Comparison of ENCODE assay signal across 8 cellular contexts in the genomic region with DNA sequence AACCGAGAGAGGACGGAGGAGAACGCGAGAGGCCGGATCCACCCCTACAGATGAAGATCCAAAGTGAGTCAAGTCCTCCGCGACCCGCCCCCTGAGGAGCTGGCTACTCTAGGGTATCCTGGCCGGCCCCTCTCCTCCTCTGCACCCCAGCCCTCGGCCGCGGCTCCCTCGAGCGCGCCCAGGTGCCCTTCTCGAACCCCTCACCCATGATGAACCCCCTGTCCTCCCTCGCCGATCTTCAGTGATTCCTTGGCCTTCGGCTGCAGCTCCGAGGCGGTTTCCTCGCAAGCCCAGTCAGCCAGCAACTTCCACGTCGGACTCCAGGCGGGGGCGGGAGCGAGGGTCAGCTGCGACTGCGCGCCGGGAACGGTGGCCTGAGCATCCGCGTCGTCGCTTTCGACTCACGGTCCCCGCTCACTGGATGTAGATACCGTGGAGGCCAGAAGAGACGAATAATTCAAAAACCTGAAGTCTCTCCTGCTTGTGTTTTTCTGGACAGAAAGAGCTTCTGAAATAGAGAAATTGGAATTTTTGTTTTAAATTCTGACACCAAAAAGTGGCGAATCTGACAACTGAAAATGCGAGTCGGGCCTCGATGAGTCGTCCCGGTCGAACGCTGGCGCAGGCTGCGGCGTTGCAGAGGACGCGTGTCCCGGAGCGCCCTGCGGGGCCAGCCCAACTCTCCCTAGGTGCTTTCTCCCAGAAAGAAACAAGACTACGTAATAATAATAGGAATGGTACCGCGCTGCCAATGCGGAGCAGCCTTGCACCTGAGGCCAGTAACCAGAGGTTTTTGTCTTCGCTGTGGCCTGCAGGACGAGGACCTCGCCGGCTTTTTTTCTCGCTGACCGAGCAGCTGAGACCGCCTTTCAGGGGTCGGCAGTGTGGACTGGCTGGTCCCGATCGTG. TPM values are rescaled to one million over a fixed set of nuclear protein-coding genes. Genes with fewer than 3 reads are reported as not detected.
A peak's percentile ranks its signal among the peaks of the same experiment; 100 is the strongest.
DNase-seq lines count a peak whose midpoint lies in the region; ATAC-seq and TF ChIP-seq lines count a peak whose summit lies in the region.

A gene (minus strand): TSS at position 335 of the 908 bp plus-strand sequence. CDS start 127 bp downstream, at position 208.

- DNase-seq in DMS53 (lab: John Stamatoyannopoulos, UW), result peak; percentile 96
- peak; percentile 89 for DNase-seq in activated T-cell treated with anti-CD3 and anti-CD28 coated beads, Interleukin-2, amount 50 U/mL, for 24 hours
- DNase-seq in stimulated activated CD8-positive, alpha-beta memory T cell treated with anti-CD3 and anti-CD28 coated beads, Interleukin-7, amount 100 ng/mL, for 1 hour (ENCODE audit: low read depth in 2 of 2), result peak; percentile 48 to 62

- no peaks in the 10 kb centered on the region for H3K36me3 ChIP-seq in esophagus (ENCODE audit: control insufficient read depth in 2 of 2, insufficient read depth in 2 of 2, low read length in 1 of 2)
- H3K36me3 ChIP-seq in muscle layer of colon (ENCODE audit: insufficient read depth, low read length), result no peaks in the 10 kb centered on the region

- peak within 1 kb of the TSS; percentile 73 to 93 for H3K4me3 ChIP-seq in esophagus (ENCODE audit: low read depth in 1 of 2, low read length in 2 of 2)
- peak within 1 kb of the TSS; percentile 92 to 99 for H3K4me3 ChIP-seq in muscle layer of colon (ENCODE audit: low read depth in 1 of 2, low read length in 2 of 2)

- 0% methylated on average over 71 of the region's 71 CpGs for WGBS in esophagus, 2 donors

- H3K36me3 Mint-ChIP-seq in IgD-negative memory B cell, result peaks cover 2% of the 10 kb centered on the region
- H3K36me3 Mint-ChIP-seq in activated T-cell treated with anti-CD3 and anti-CD28 coated beads, Interleukin-2, amount 50 U/mL, for 24 hours (ENCODE audit: low read depth), result peaks cover 30% of the 10 kb centered on the region

- ATAC-seq in GM21576 (IDR thresholded peaks at IDR 0.05; ENCODE audit: unreplicated experiment), result peak; percentile 76

- peak within 1 kb of the TSS; percentile 97 for H3K9ac ChIP-seq in muscle layer of colon (ENCODE audit: low read length)

- H3K27me3 Mint-ChIP-seq in IgD-negative memory B cell, result no peaks in the 10 kb centered on the region
- peaks cover under 1% of the 10 kb centered on the region for H3K27me3 Mint-ChIP-seq in activated T-cell treated with anti-CD3 and anti-CD28 coated beads, Interleukin-2, amount 50 U/mL, for 24 hours

- H3K27ac ChIP-seq in esophagus (ENCODE audit: low read depth in 2 of 2, low read length in 1 of 2), result peak within 1 kb of the TSS; percentile 89 to 96
- peak within 1 kb of the TSS; percentile 84 for H3K27ac ChIP-seq in muscle layer of colon (ENCODE audit: low read depth, low read length)

- no peaks in the 10 kb centered on the region for H3K9me3 Mint-ChIP-seq in IgD-negative memory B cell
- no peaks in the 10 kb centered on the region for H3K9me3 Mint-ChIP-seq in activated T-cell treated with anti-CD3 and anti-CD28 coated beads, Interleukin-2, amount 50 U/mL, for 24 hours

- H3K27ac Mint-ChIP-seq in IgD-negative memory B cell, result peak within 1 kb of the TSS; percentile 93 to 98 (median 98)
- H3K27ac Mint-ChIP-seq in activated T-cell treated with anti-CD3 and anti-CD28 coated beads, Interleukin-2, amount 50 U/mL, for 24 hours, result peak within 1 kb of the TSS; percentile 98

- H3K4me1 ChIP-seq in esophagus (ENCODE audit: control insufficient read depth in 2 of 2, insufficient read depth in 2 of 2, low read length in 1 of 2) (no peaks in the 10 kb centered on the region), muscle layer of colon (ENCODE audit: insufficient read depth, low read length) (peaks cover 22% of the 10 kb centered on the region)

- peaks cover 15 to 21% (median 18%) of the 10 kb centered on the region in 3 donors for H3K4me1 Mint-ChIP-seq in IgD-negative memory B cell
- peaks cover 21% of the 10 kb centered on the region for H3K4me1 Mint-ChIP-seq in activated T-cell treated with anti-CD3 and anti-CD28 coated beads, Interleukin-2, amount 50 U/mL, for 24 hours (ENCODE audit: low read depth)

- H3K9me3 ChIP-seq in esophagus (ENCODE audit: control insufficient read depth in 2 of 2, insufficient read depth in 1 of 2, low read depth in 1 of 2, low read length in 1 of 2), result no peaks in the 10 kb centered on the region
- no peaks in the 10 kb centered on the region for H3K9me3 ChIP-seq in muscle layer of colon (ENCODE audit: low read length)

- H3K4me3 Mint-ChIP-seq in IgD-negative memory B cell, result peak within 1 kb of the TSS; percentile 95 to 99 (median 99)
- peak within 1 kb of the TSS; percentile 94 for H3K4me3 Mint-ChIP-seq in activated T-cell treated with anti-CD3 and anti-CD28 coated beads, Interleukin-2, amount 50 U/mL, for 24 hours

- H3K27me3 ChIP-seq in esophagus (ENCODE audit: control insufficient read depth in 1 of 2, insufficient read depth in 2 of 2, low read length in 2 of 2) (no peaks in the 10 kb centered on the region), muscle layer of colon (ENCODE audit: control insufficient read depth in 1 of 2, insufficient read depth in 2 of 2, low read length in 2 of 2) (no peaks in the 10 kb centered on the region)

TF ChIP-seq in PFSK-1, 5 proteins besides CTCF, POLR2A, EP300 and RAD21:
- TF ChIP-seq FOXP2 (optimal IDR thresholded peaks at IDR 0.05; ENCODE audit: borderline replicate concordance, extremely low read depth, extremely low read length, insufficient read depth) (peak; percentile 36), TAF1 (IDR thresholded peaks at IDR 0.05; ENCODE audit: borderline replicate concordance, insufficient read depth, low read length) (peak; percentile 85; the same call in 1 of the 2 replicates), POLR2AphosphoS5 (IDR thresholded peaks at IDR 0.05; ENCODE audit: low read depth, low read length) (peak; percentile 78; the same call in 1 of the 2 replicates), SIN3A (IDR thresholded peaks at IDR 0.05; ENCODE audit: borderline replicate concordance, insufficient read depth, low read length) (peak; percentile 53; the same call in 1 of the 2 replicates)
- TF ChIP-seq, protein P1, sequence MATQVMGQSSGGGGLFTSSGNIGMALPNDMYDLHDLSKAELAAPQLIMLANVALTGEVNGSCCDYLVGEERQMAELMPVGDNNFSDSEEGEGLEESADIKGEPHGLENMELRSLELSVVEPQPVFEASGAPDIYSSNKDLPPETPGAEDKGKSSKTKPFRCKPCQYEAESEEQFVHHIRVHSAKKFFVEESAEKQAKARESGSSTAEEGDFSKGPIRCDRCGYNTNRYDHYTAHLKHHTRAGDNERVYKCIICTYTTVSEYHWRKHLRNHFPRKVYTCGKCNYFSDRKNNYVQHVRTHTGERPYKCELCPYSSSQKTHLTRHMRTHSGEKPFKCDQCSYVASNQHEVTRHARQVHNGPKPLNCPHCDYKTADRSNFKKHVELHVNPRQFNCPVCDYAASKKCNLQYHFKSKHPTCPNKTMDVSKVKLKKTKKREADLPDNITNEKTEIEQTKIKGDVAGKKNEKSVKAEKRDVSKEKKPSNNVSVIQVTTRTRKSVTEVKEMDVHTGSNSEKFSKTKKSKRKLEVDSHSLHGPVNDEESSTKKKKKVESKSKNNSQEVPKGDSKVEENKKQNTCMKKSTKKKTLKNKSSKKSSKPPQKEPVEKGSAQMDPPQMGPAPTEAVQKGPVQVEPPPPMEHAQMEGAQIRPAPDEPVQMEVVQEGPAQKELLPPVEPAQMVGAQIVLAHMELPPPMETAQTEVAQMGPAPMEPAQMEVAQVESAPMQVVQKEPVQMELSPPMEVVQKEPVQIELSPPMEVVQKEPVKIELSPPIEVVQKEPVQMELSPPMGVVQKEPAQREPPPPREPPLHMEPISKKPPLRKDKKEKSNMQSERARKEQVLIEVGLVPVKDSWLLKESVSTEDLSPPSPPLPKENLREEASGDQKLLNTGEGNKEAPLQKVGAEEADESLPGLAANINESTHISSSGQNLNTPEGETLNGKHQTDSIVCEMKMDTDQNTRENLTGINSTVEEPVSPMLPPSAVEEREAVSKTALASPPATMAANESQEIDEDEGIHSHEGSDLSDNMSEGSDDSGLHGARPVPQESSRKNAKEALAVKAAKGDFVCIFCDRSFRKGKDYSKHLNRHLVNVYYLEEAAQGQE (IDR thresholded peaks at IDR 0.05; ENCODE audit: insufficient read depth in 1 of 2, low read depth in 2 of 2, low read length in 2 of 2), result 0 out of 4 replicates have a peak, but pooled peaks of 1 of the 2 experiments have one; percentile 7

RNA-seq across cellular contexts. Expression of the gene that starts here (rescaled TPM):
- 30.2 TPM for polyA plus RNA-seq in IgD-negative memory B cell
- 66.7 TPM for polyA plus RNA-seq in PFSK-1 (2012; ENCODE audit: insufficient read length, low read depth)
- polyA plus RNA-seq in esophagus, result 10 to 100 TPM; 26.6 to 44.8 TPM

Comparison
In these comparisons a context has a peak if more than half of its experiments do, and no peak if none do; other contexts are left out.
1. Peak in every context shown above with its lines: DNase-seq, ATAC-seq, H3K4me3 ChIP-seq and H3K27ac ChIP-seq.